ENCODE assay signal across 20 cellular contexts in the genomic region with DNA sequence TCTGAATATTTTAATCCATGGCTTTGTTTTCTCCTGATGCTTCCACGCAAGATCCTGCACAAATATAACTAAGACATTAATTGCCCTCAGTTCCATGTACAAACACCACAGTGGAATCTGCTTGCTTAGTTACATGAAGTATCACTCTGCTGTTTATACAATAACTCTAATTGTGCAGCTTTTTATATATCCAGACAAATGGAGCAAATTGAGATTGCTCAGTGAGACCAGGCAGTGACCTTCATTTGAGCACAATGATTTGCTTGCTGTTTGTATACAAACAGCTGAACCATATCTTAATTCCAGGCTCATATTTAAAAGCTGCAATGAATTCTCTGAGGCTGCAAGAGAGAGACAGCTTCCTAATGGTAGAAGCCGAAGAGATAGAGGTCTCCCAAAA.
"Had no signal": no experiment of that assay in that cellular context is flagged by ENCODE, and none has a peak within 500 bp of the region (broad histone marks: within the 10 kb centered on the region; RNA-seq: fewer than 3 reads in every experiment).

No MANE protein-coding gene starts in this region.

- H3K27ac Mint-ChIP-seq: memory B cell, mesothelial cell of epicardium, natural killer cell, type B pancreatic cell had no signal

- H3K9me3 Mint-ChIP-seq: memory B cell, mesothelial cell of epicardium, neural crest cell, type B pancreatic cell had no signal

- H3K27ac ChIP-seq: coronary artery, dorsolateral prefrontal cortex, esophagus muscularis mucosa, gastroesophageal sphincter, left ventricle myocardium inferior, lower lobe of right lung, ovary, suprapubic skin, thyroid gland had no signal

- H3K27me3 Mint-ChIP-seq: memory B cell had no signal

- H3K27me3 ChIP-seq: esophagus muscularis mucosa, ovary, suprapubic skin, thyroid gland had no signal

- DNase-seq: dorsolateral prefrontal cortex; effector CD8-positive, alpha-beta T cell; glutamatergic neuron; left ventricle myocardium inferior; lower lobe of right lung; natural killer cell; ovary; right cardiac atrium; small intestine; stimulated activated CD4-positive, alpha-beta T cell treated with anti-CD3 and anti-CD28 coated beads, Interleukin-2, amount 100 ng/mL, for 48 hours; stimulated activated naive CD8-positive, alpha-beta T cell treated with anti-CD3 and anti-CD28 coated beads, Interleukin-15, Interleukin-2, amounts not matched to agents 100 U/mL and 50 U/mL, for 24 hours; thyroid gland had no signal

- ATAC-seq: gastroesophageal sphincter; lower lobe of right lung; natural killer cell; right cardiac atrium; stimulated activated naive CD8-positive, alpha-beta T cell treated with anti-CD3 and anti-CD28 coated beads, Interleukin-15, Interleukin-2, amounts not matched to agents 100 U/mL and 50 U/mL, for 24 hours had no signal

- H3K9me3 ChIP-seq: esophagus muscularis mucosa, gastroesophageal sphincter, left ventricle myocardium inferior, lower lobe of right lung, ovary, suprapubic skin, thyroid gland had no signal

- H3K4me1 Mint-ChIP-seq: memory B cell, mesothelial cell of epicardium, natural killer cell, neural crest cell had no signal

- H3K4me3 Mint-ChIP-seq: memory B cell, mesothelial cell of epicardium, natural killer cell, neural crest cell, type B pancreatic cell had no signal

- H3K36me3 ChIP-seq: esophagus muscularis mucosa, gastroesophageal sphincter, left ventricle myocardium inferior, lower lobe of right lung, ovary, suprapubic skin, thyroid gland had no signal

- H3K4me3 ChIP-seq: coronary artery, dorsolateral prefrontal cortex, esophagus muscularis mucosa, gastroesophageal sphincter, left ventricle myocardium inferior, lower lobe of right lung, ovary, suprapubic skin, thyroid gland had no signal

- H3K36me3 Mint-ChIP-seq: memory B cell, mesothelial cell of epicardium, natural killer cell, type B pancreatic cell had no signal
